Comparison of ENCODE assay signal across 13 cellular contexts in genomic region chr4:40621229-40621591, GRCh38. TPM values are rescaled to one million over a fixed set of nuclear protein-coding genes. Genes with fewer than 3 reads are reported as not detected.
DNase-seq lines count a peak whose midpoint lies in the region; TF ChIP-seq lines count a peak whose summit lies in the region.
"Had no signal": no experiment of that assay in that cellular context is flagged by ENCODE, and none has a peak within 500 bp of the region (broad histone marks: within the 10 kb centered on the region; RNA-seq: fewer than 3 reads in every experiment).

No MANE protein-coding gene starts in this region.

- H3K36me3 Mint-ChIP-seq in HFFc6 (ENCODE audit: low read depth) (peaks cover 5% of the 10 kb centered on the region), mesothelial cell of epicardium (peaks cover 7% of the 10 kb centered on the region)
- H3K36me3 Mint-ChIP-seq: activated naive CD4-positive, alpha-beta T cell treated with anti-CD3 and anti-CD28 coated beads, Interleukin-2, amount 10 ng/mL, durations not matched to agents 7 days and 5 days had no signal

- H3K9me3 Mint-ChIP-seq in HFFc6 = no peaks in the 10 kb centered on the region
- peaks cover 4% of the 10 kb centered on the region for H3K9me3 Mint-ChIP-seq in mesothelial cell of epicardium

- H3K4me3 Mint-ChIP-seq in HFFc6 (peak overlapping the region; percentile 39; the same call in 1 of the 2 replicates), mesothelial cell of epicardium (no peak overlapping the region)
- H3K4me3 Mint-ChIP-seq: activated naive CD4-positive, alpha-beta T cell treated with anti-CD3 and anti-CD28 coated beads, Interleukin-2, amount 10 ng/mL, durations not matched to agents 7 days and 5 days had no signal

- BruUV-seq in A673 (replicated peaks; lab: Mats Ljungman, UMichigan) = no TSS peak

- no peak overlapping the region for H3K27ac ChIP-seq in A673 (ENCODE audit: low read depth, low read length, poor library complexity, severe bottlenecking)
- H3K27ac ChIP-seq: testis had no signal

- H3K27me3 ChIP-seq in A673 (replicated peaks; ENCODE audit: insufficient read depth, low read depth, low read length, poor library complexity) = no peaks in the 10 kb centered on the region
- H3K27me3 ChIP-seq: testis had no signal

- H3K4me3 ChIP-seq in GM08714 (ENCODE audit: low read length) (0 out of 2 replicates have a peak overlapping the region, but pooled peaks have one; percentile 17), A673 (ENCODE audit: low read depth, low read length, poor library complexity, severe bottlenecking) (no peak overlapping the region)
- H3K4me3 ChIP-seq: testis had no signal

- POLR2A ChIA-PET in A673 (lab: Charles Lee; ENCODE audit: low non-redundant PET) = no interaction called here

- H3K27ac Mint-ChIP-seq in HFFc6 (peak overlapping the region; percentile 75), mesothelial cell of epicardium (peak overlapping the region; percentile 74)
- H3K27ac Mint-ChIP-seq: activated naive CD4-positive, alpha-beta T cell treated with anti-CD3 and anti-CD28 coated beads, Interleukin-2, amount 10 ng/mL, durations not matched to agents 7 days and 5 days had no signal

- intact Hi-C loops in A673 (cut with micrococcal nuclease; ENCODE audit: unreplicated experiment) = no loop called here

- no peak for TF ChIP-seq CTCF in HFFc6 (IDR thresholded peaks at IDR 0.05)
- TF ChIP-seq CTCF in mesothelial cell of epicardium (IDR thresholded peaks at IDR 0.05; ENCODE audit: unreplicated experiment) = no peak
- no peak for TF ChIP-seq CTCF in A673 (conservative IDR thresholded peaks at IDR 0.05; ENCODE audit: low read depth, low read length)

- no peak for DNase-seq in HFFc6
- peak; percentile 66 for DNase-seq in RPMI8226
- no peak for DNase-seq in mesothelial cell of epicardium (ENCODE audit: low spot score in 2 of 2, unreplicated experiment in 2 of 2)
- DNase-seq in SIG-M5 treated with dmso at 0.1 percent for 504 hours (lab: John Stamatoyannopoulos, UW; ENCODE audit: unreplicated experiment) = no peak
- DNase-seq in RKO (ENCODE audit: low spot score) = no peak
- DNase-seq in A673 (ENCODE audit: low spot score) = no peak
- no peak for DNase-seq in activated effector memory CD4-positive, alpha-beta T cell treated with anti-CD3 and anti-CD28 coated beads, Interleukin-2, amount 50 U/mL, for 16 hours
- DNase-seq: activated naive CD4-positive, alpha-beta T cell treated with anti-CD3 and anti-CD28 coated beads, Interleukin-2, amount 10 ng/mL, durations not matched to agents 7 days and 5 days; DMS79; NCI-H526 had no signal

- H3K9me3 ChIP-seq in A673 (ENCODE audit: low read depth, low read length, poor library complexity, severe bottlenecking) = no peaks in the 10 kb centered on the region
- H3K9me3 ChIP-seq: testis had no signal

- H3K4me1 Mint-ChIP-seq in HFFc6 (ENCODE audit: low read depth) (peaks cover 24% of the 10 kb centered on the region), mesothelial cell of epicardium (peaks cover 21% of the 10 kb centered on the region)

- H3K36me3 ChIP-seq in A673 (ENCODE audit: insufficient read depth, low read length, poor library complexity, severe bottlenecking) = no peaks in the 10 kb centered on the region

- H3K27me3 Mint-ChIP-seq in HFFc6 (ENCODE audit: insufficient read depth) = peaks cover 2% of the 10 kb centered on the region
- H3K27me3 Mint-ChIP-seq in mesothelial cell of epicardium (ENCODE audit: low read depth) = no peaks in the 10 kb centered on the region

- CTCF ChIA-PET in A673 (lab: Charles Lee) = no interaction called here

- H3K4me1 ChIP-seq in A673 (ENCODE audit: insufficient read depth, low read length, poor library complexity, severe bottlenecking) = no peaks in the 10 kb centered on the region

RNA-seq across cellular contexts. Expression of gene RBM47, which starts 8.5 kb away (rescaled TPM):
- total RNA-seq in HFFc6 (2021; fragmentation: NEBNext Ultra II Directional; extraction: Animal tissue kit (Norgen Biotek cat#: 25700)) = 1 to 10 TPM in 5 of 6 experiments, under 1 TPM in 1; 0.95 to 1.5 (median 1.4) TPM
- total RNA-seq in mesothelial cell of epicardium = 37.8 to 41.5 TPM (median 41.0 TPM) in 3 replicates
- 0.09 and 0.28 TPM in 2 replicates for total RNA-seq in A673 (2021)
- total RNA-seq: endothelial cell of umbilical vein had no signal

Comparison
In these comparisons a context has a peak if more than half of its experiments do, and no peak if none do; other contexts are left out.
1. RNA of gene RBM47, which starts 8.5 kb away (total RNA-seq): 37.8 to 41.5 TPM in mesothelial cell of epicardium; 0.95 to 1.5 TPM in HFFc6 and 0.09 to 0.28 TPM in A673; every median in the first group is over 10 times any median in the second.